Comparison of ENCODE assay signal across 8 cellular contexts in genomic region chr20:9838378-9839295, GRCh38. TPM values are rescaled to one million over a fixed set of nuclear protein-coding genes. Genes with fewer than 3 reads are reported as not detected.
DNase-seq lines count a peak whose midpoint lies in the region; ATAC-seq and TF ChIP-seq lines count a peak whose summit lies in the region.

Gene PAK5 (minus strand): TSS chr20:9839076. CDS start chr20:9644328, 194,748 bp downstream.

- H3K4me3 Mint-ChIP-seq in T-helper 2 cell treated with Interferon-gamma antibody and Interleukin-4, amounts not matched to agents 5 μg/mL and 100 μg/mL, for 36 hours: no peak within 1 kb of the TSS

- no peak within 1 kb of the TSS for H3K27ac Mint-ChIP-seq in T-helper 2 cell treated with Interferon-gamma antibody and Interleukin-4, amounts not matched to agents 5 μg/mL and 100 μg/mL, for 36 hours

- H3K27ac ChIP-seq in angular gyrus (ENCODE audit: low read depth, low read length): peak within 1 kb of the TSS; percentile 26
- no peak within 1 kb of the TSS for H3K27ac ChIP-seq in skin epidermis

- H3K4me3 ChIP-seq in BE2C (ENCODE audit: low read depth, low read length): peak within 1 kb of the TSS; percentile 71
- peak within 1 kb of the TSS in 4 of 7 experiments; percentile 20 to 47 (median 32) for H3K4me3 ChIP-seq in skin epidermis

- H3K36me3 Mint-ChIP-seq in T-helper 2 cell treated with Interferon-gamma antibody and Interleukin-4, amounts not matched to agents 5 μg/mL and 100 μg/mL, for 36 hours (ENCODE audit: low read depth): no peaks in the 10 kb centered on the region

- TF ChIP-seq CTCF in BE2C (IDR thresholded peaks at IDR 0.05; ENCODE audit: low read depth, low read length): no peak

- H3K27me3 Mint-ChIP-seq in T-helper 2 cell treated with Interferon-gamma antibody and Interleukin-4, amounts not matched to agents 5 μg/mL and 100 μg/mL, for 36 hours (ENCODE audit: low read depth): peaks cover 14% of the 10 kb centered on the region

- no peaks in the 10 kb centered on the region for H3K36me3 ChIP-seq in BE2C

- H3K9me3 ChIP-seq in BE2C: no peaks in the 10 kb centered on the region

- no peak for ATAC-seq in GM21526 (IDR thresholded peaks at IDR 0.05; ENCODE audit: low FRiP score, unreplicated experiment)

- no peaks in the 10 kb centered on the region; the same call in 1 of the 2 replicates for H3K4me1 ChIP-seq in BE2C

- no peaks in the 10 kb centered on the region for H3K9me3 Mint-ChIP-seq in T-helper 2 cell treated with Interferon-gamma antibody and Interleukin-4, amounts not matched to agents 5 μg/mL and 100 μg/mL, for 36 hours

- H3K27me3 ChIP-seq in BE2C: peaks cover 24% of the 10 kb centered on the region

- H3K4me1 Mint-ChIP-seq in T-helper 2 cell treated with Interferon-gamma antibody and Interleukin-4, amounts not matched to agents 5 μg/mL and 100 μg/mL, for 36 hours (ENCODE audit: low read depth): no peaks in the 10 kb centered on the region

- DNase-seq in BE2C: peak; percentile 92
- peak; percentile 95 to 98 (median 97) for DNase-seq in NCI-H1417 (lab: John Stamatoyannopoulos, UW)
- DNase-seq in iPS DF 19.7 (ENCODE audit: low read depth, low spot score): peak; percentile 80
- DNase-seq in hepatic stellate cell (ENCODE audit: low spot score): no peak
- DNase-seq in T-helper 2 cell treated with Interferon-gamma antibody and Interleukin-4, amounts not matched to agents 5 μg/mL and 100 μg/mL, for 36 hours (ENCODE audit: low spot score): no peak

RNA-seq across cellular contexts. Expression of gene PAK5, which starts in this region (rescaled TPM):
- 0.22 TPM for polyA plus RNA-seq in BE2C (2012; ENCODE audit: insufficient read depth, insufficient read length, low read depth)

Comparison
In these comparisons a context has a peak if more than half of its experiments do, and no peak if none do; other contexts are left out.
1. DNase-seq: peak in BE2C (single experiment), NCI-H1417 (3 of 3) and iPS DF 19.7 (single experiment); none in hepatic stellate cell (single experiment) and T-helper 2 cell treated with Interferon-gamma antibody and Interleukin-4, amounts not matched to agents 5 μg/mL and 100 μg/mL, for 36 hours (single experiment).